Comparison of ENCODE assay signal across 19 cellular contexts in the genomic region with DNA sequence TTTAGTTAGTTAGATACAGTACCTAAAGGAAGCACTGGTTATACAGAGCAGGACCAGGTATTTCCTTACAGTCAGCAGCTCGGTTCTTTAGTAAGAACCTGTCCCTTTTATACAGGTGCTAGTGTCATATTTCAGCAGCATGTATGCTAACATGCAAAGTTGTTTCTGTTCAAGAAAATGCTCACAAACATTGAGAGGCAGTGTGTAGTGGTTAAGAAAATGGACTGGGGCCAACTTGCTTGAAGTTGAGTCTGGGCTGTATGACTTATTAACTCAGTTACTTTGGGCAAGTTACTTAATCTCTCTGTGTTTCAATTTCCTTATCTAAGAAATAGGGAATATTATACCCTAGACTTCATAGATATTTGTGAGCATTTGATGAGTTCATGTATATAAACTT. TPM values are rescaled to one million over a fixed set of nuclear protein-coding genes. Genes with fewer than 3 reads are reported as not detected.
A peak's percentile ranks its signal among the peaks of the same experiment; 100 is the strongest.
DNase-seq lines count a peak whose midpoint lies in the region; ATAC-seq and TF ChIP-seq lines count a peak whose summit lies in the region.
"Had no signal": no experiment of that assay in that cellular context is flagged by ENCODE, and none has a peak within 500 bp of the region (broad histone marks: within the 10 kb centered on the region; RNA-seq: fewer than 3 reads in every experiment).

No MANE protein-coding gene starts in this region.

- no peaks in the 10 kb centered on the region for H3K9me3 ChIP-seq in PC-3 (ENCODE audit: low read length)
- H3K9me3 ChIP-seq in mammary epithelial cell (replicated peaks; ENCODE audit: insufficient read depth, low read length), result no peaks in the 10 kb centered on the region
- no peaks in the 10 kb centered on the region for H3K9me3 ChIP-seq in left lung
- H3K9me3 ChIP-seq: BLaER1, SJSA1 had no signal

- peaks cover 60% of the 10 kb centered on the region for H3K4me1 ChIP-seq in PC-3 (ENCODE audit: insufficient read depth, low read length)
- H3K4me1 ChIP-seq in mammary epithelial cell (ENCODE audit: insufficient read depth, low read length), result peaks cover 55% of the 10 kb centered on the region
- peaks cover 0 to 24% of the 10 kb centered on the region in 2 donors for H3K4me1 ChIP-seq in left lung
- H3K4me1 ChIP-seq: SJSA1 had no signal

- no peak overlapping the region for H3K9ac ChIP-seq in PC-3 (ENCODE audit: low read length)
- no peak overlapping the region for H3K9ac ChIP-seq in mammary epithelial cell (ENCODE audit: insufficient read depth, low read length)
- H3K9ac ChIP-seq: BLaER1 had no signal

- no peaks in the 10 kb centered on the region for H3K9me2 ChIP-seq in PC-3 (replicated peaks; ENCODE audit: low read length)

- DNase-seq in NCI-H2171 treated with DMSO at 0.1 percent for 48 hours (lab: John Stamatoyannopoulos, UW) (peak; percentile 10), NCI-H2171 (lab: John Stamatoyannopoulos, UW) (no peak), PC-3 (peak; percentile 64), mammary epithelial cell (no peak), left lung (no peak), H4 (ENCODE audit: low spot score) (no peak), CD1c-positive myeloid dendritic cell (ENCODE audit: extremely low spot score) (no peak)
- DNase-seq in stimulated activated CD4-positive, alpha-beta T cell treated with anti-CD3 and anti-CD28 coated beads, Interleukin-15, amount 100 ng/mL, for 24 hours, result no peak
- DNase-seq: H9, IMR-90, Kasumi-1, MV-4-11, NCI-H1417 treated with DMSO at 0.1 percent for 48 hours, NCI-H2029, NCI-H446 treated with DMSO at 0.1 percent for 48 hours, RPMI8226 had no signal

- TF ChIP-seq CTCF in PC-3 (conservative IDR thresholded peaks at IDR 0.05; ENCODE audit: low read depth, low read length), result no peak
- no peak for TF ChIP-seq CTCF in mammary epithelial cell (conservative IDR thresholded peaks at IDR 0.05 in 1 of 2, IDR thresholded peaks at IDR 0.05 in 1 of 2; ENCODE audit: extremely low read depth in 1 of 2, insufficient read depth in 1 of 2, low read depth in 1 of 2, low read length in 2 of 2)
- TF ChIP-seq CTCF in left lung (IDR thresholded peaks at IDR 0.05), result no peak

- 8% methylated on average over 1 of the region's 1 CpG for WGBS in mammary epithelial cell (ENCODE audit: low coverage, missing lambda C conversion rate)

- H4K20me1 ChIP-seq in PC-3 (ENCODE audit: low read length) (peaks cover 13% of the 10 kb centered on the region; the same call in 1 of the 2 replicates), mammary epithelial cell (ENCODE audit: insufficient read depth, low read length) (no peaks in the 10 kb centered on the region)

- BruUV-seq in PC-3 (replicated peaks; lab: Mats Ljungman, UMichigan) (no TSS peak), mammary epithelial cell (replicated peaks; lab: Mats Ljungman, UMichigan) (no TSS peak)

- no peaks in the 10 kb centered on the region for H3F3A ChIP-seq in PC-3 (ENCODE audit: low read length, unreplicated experiment)

- ATAC-seq in PC-3 (peak; percentile 19; the same call in 1 of the 2 replicates), left lung (peak; percentile 40)

- CTCF ChIA-PET in PC-3 (lab: Charles Lee) (no interaction called here), mammary epithelial cell (lab: Charles Lee; ENCODE audit: low non-redundant PET) (no interaction called here)

- H3K36me3 ChIP-seq in PC-3 (ENCODE audit: low read depth, low read length) (no peaks in the 10 kb centered on the region), mammary epithelial cell (ENCODE audit: insufficient read depth, low read length) (no peaks in the 10 kb centered on the region), left lung (no peaks in the 10 kb centered on the region)
- H3K36me3 ChIP-seq: SJSA1 had no signal

- POLR2A ChIA-PET in PC-3 (lab: Charles Lee; ENCODE audit: unreplicated experiment), result no interaction called here

- no peak overlapping the region for H3K27ac ChIP-seq in PC-3 (ENCODE audit: low read length)
- H3K27ac ChIP-seq in mammary epithelial cell (ENCODE audit: insufficient read depth, low read depth, low read length), result no peak overlapping the region
- H3K27ac ChIP-seq in left lung, result no peak overlapping the region
- H3K27ac ChIP-seq: 22Rv1, BLaER1, SJSA1 had no signal

- H3K4me3 ChIP-seq in PC-3 (ENCODE audit: low read length) (no peak overlapping the region), mammary epithelial cell (replicated peaks in 1 of 3; ENCODE audit: insufficient read depth in 1 of 3, low read depth in 2 of 3, low read length in 3 of 3) (no peak overlapping the region), left lung (no peak overlapping the region)
- H3K4me3 ChIP-seq: BLaER1, SJSA1 had no signal

- peak overlapping the region; percentile 68 for H3K4me2 ChIP-seq in PC-3 (ENCODE audit: low read length)
- H3K4me2 ChIP-seq in mammary epithelial cell (ENCODE audit: insufficient read depth, low read depth, low read length), result peak overlapping the region; percentile 80
- H3K4me2 ChIP-seq: BLaER1 had no signal

- H2AFZ ChIP-seq in PC-3 (ENCODE audit: low read length) (no peak overlapping the region), mammary epithelial cell (ENCODE audit: low read depth, low read length) (no peak overlapping the region)

- H3K27me3 ChIP-seq in PC-3 (ENCODE audit: low read length), result no peaks in the 10 kb centered on the region
- no peaks in the 10 kb centered on the region for H3K27me3 ChIP-seq in mammary epithelial cell (ENCODE audit: insufficient read depth, low read length)
- no peaks in the 10 kb centered on the region for H3K27me3 ChIP-seq in left lung
- H3K27me3 ChIP-seq: BLaER1, SJSA1 had no signal

- intact Hi-C loops in PC-3 (cut with micrococcal nuclease), result no loop called here
- intact Hi-C loops in mammary epithelial cell (cut with micrococcal nuclease), result no loop called here
- intact Hi-C loops in left lung (cut with DNase I), result no loop called here

- H3K79me2 ChIP-seq in PC-3 (ENCODE audit: low read length) (peaks cover 96% of the 10 kb centered on the region), mammary epithelial cell (ENCODE audit: insufficient read depth, low read length) (peaks cover 85% of the 10 kb centered on the region)

- dilution Hi-C loops in mammary epithelial cell (cut with HindIII; ENCODE audit: low sequenced_read_pairs), result no loop called here

- in situ Hi-C loops in mammary epithelial cell (cut with MboI; ENCODE audit: low sequenced_read_pairs in 2 of 2), result no loop called here

RNA-seq across cellular contexts. Expression of a gene that starts 31.1 kb away (rescaled TPM):
- total RNA-seq in PC-3 (2014; rRNA removed) (70.4 and 98.9 TPM in 2 replicates), mammary epithelial cell (10 to 100 TPM; 83.0 to 95.0 TPM), left lung (1 to 10 TPM; 3.3 to 8.7 TPM)
- polyA plus RNA-seq in mammary epithelial cell, result 104 TPM
- polyA minus RNA-seq in mammary epithelial cell, result 227 TPM
- total RNA-seq in H4 (2014; rRNA removed; shearing (Covaris generic)), result 18.0 and 22.6 TPM in 2 replicates

Comparison
In these comparisons a context has a peak if more than half of its experiments do, and no peak if none do; other contexts are left out.
1. DNase-seq: peak in NCI-H2171 treated with DMSO at 0.1 percent for 48 hours (single experiment) and PC-3 (single experiment); none in NCI-H2171 (single experiment), mammary epithelial cell (single experiment), left lung (0 of 2), stimulated activated CD4-positive, alpha-beta T cell treated with anti-CD3 and anti-CD28 coated beads, Interleukin-15, amount 100 ng/mL, for 24 hours (single experiment), H4 (single experiment) and CD1c-positive myeloid dendritic cell (single experiment).